In genomic region chrX:12958059-12958458, GRCh38 we compare ENCODE assay signal across 13 cellular contexts. TPM values are rescaled to one million over a fixed set of nuclear protein-coding genes. Genes with fewer than 3 reads are reported as not detected.
DNase-seq lines count a peak whose midpoint lies in the region; ATAC-seq and TF ChIP-seq lines count a peak whose summit lies in the region.
"Had no signal": no experiment of that assay in that cellular context is flagged by ENCODE, and none has a peak within 500 bp of the region (broad histone marks: within the 10 kb centered on the region; RNA-seq: fewer than 3 reads in every experiment).

No MANE protein-coding gene starts in this region.

- peaks cover 59% of the 10 kb centered on the region for H3K4me1 Mint-ChIP-seq in activated naive CD8-positive, alpha-beta T cell treated with anti-CD3 and anti-CD28 coated beads, Interleukin-2, amount 10 ng/mL, durations not matched to agents 7 days and 5 days

- peaks cover 16% of the 10 kb centered on the region for H3F3A ChIP-seq in Loucy (ENCODE audit: low read depth)

- no peaks in the 10 kb centered on the region for H4K20me1 ChIP-seq in Loucy (ENCODE audit: insufficient read depth, low read length, poor library complexity, severe bottlenecking)

- H3K27me3 ChIP-seq in Loucy (ENCODE audit: insufficient read depth, low read length, poor library complexity, severe bottlenecking) (no peaks in the 10 kb centered on the region), spleen (replicated peaks in 1 of 7) (no peaks in the 10 kb centered on the region)
- H3K27me3 ChIP-seq: thyroid gland had no signal

- H3K4me3 ChIP-seq in Loucy (ENCODE audit: low read length, poor library complexity, severe bottlenecking) (peak overlapping the region; percentile 70), spleen (peak overlapping the region in 1 of 8 donors; percentile 59)
- H3K4me3 ChIP-seq: thyroid gland had no signal

- H3K9me3 ChIP-seq in Loucy (ENCODE audit: insufficient read depth, low read depth, low read length) (no peaks in the 10 kb centered on the region), spleen (no peaks in the 10 kb centered on the region)
- H3K9me3 ChIP-seq: thyroid gland had no signal

- no peaks in the 10 kb centered on the region for H3K27me3 Mint-ChIP-seq in activated naive CD8-positive, alpha-beta T cell treated with anti-CD3 and anti-CD28 coated beads, Interleukin-2, amount 10 ng/mL, durations not matched to agents 7 days and 5 days

- ATAC-seq in activated naive CD8-positive, alpha-beta T cell treated with anti-CD3 and anti-CD28 coated beads, Interleukin-2, amount 10 ng/mL, durations not matched to agents 7 days and 5 days (ENCODE audit: low read depth) = no peak
- no peak for ATAC-seq in GM19395 (IDR thresholded peaks at IDR 0.05; ENCODE audit: unreplicated experiment)
- ATAC-seq: PC-3, sciatic nerve had no signal

- POLR2A ChIA-PET in activated naive CD8-positive, alpha-beta T cell treated with anti-CD3 and anti-CD28 coated beads, Interleukin-2, amount 10 ng/mL, durations not matched to agents 7 days and 5 days (lab: Charles Lee) = interaction anchor here (0.7 to 16.4 kb wide), 9 partner anchors 11 to 133 kb away, joined by 3 to 942 read pairs (median 9); partner anchors contain the start of gene TMSB4X

- H3K9me2 ChIP-seq in Loucy (replicated peaks; ENCODE audit: low read depth, low read length) = no peaks in the 10 kb centered on the region

- TF ChIP-seq CTCF in Loucy (conservative IDR thresholded peaks at IDR 0.05; ENCODE audit: low read length) (no peak), spleen (IDR thresholded peaks at IDR 0.05 in 8 of 11, conservative IDR thresholded peaks at IDR 0.05 in 3 of 11) (no peak), GM20000 (IDR thresholded peaks at IDR 0.05; ENCODE audit: extremely low read depth, missing control alignments) (no peak)

- no peak for TF ChIP-seq POLR2A in spleen (IDR thresholded peaks at IDR 0.05)

- peak overlapping the region; percentile 92 for H3K27ac Mint-ChIP-seq in activated naive CD8-positive, alpha-beta T cell treated with anti-CD3 and anti-CD28 coated beads, Interleukin-2, amount 10 ng/mL, durations not matched to agents 7 days and 5 days

- H3K27ac ChIP-seq in spleen = peak overlapping the region; percentile 89 to 96 (median 92)

- H2AFZ ChIP-seq in Loucy (ENCODE audit: low read length) = no peak overlapping the region

- H3K4me2 ChIP-seq in Loucy (ENCODE audit: low read depth, low read length, poor library complexity, severe bottlenecking) = peak overlapping the region; percentile 100

- peak; percentile 51 for DNase-seq in activated CD8-positive, alpha-beta memory T cell treated with anti-CD3 and anti-CD28 coated beads for 24 hours
- no peak for DNase-seq in activated CD8-positive, alpha-beta memory T cell treated with anti-CD3 and anti-CD28 coated beads, Interleukin-2, amount 50 U/mL, for 4 hours
- no peak for DNase-seq in activated naive CD8-positive, alpha-beta T cell treated with anti-CD3 and anti-CD28 coated beads, Interleukin-2, amount 10 ng/mL, durations not matched to agents 7 days and 5 days
- DNase-seq in spleen = no peak
- DNase-seq in GM20000 (ENCODE audit: low spot score) = no peak
- no peak for DNase-seq in NCI-H748 (lab: John Stamatoyannopoulos, UW; ENCODE audit: unreplicated experiment)
- DNase-seq: DMS53, PC-3, thyroid gland had no signal

- no peaks in the 10 kb centered on the region for H3K9me3 Mint-ChIP-seq in activated naive CD8-positive, alpha-beta T cell treated with anti-CD3 and anti-CD28 coated beads, Interleukin-2, amount 10 ng/mL, durations not matched to agents 7 days and 5 days

- H3K4me3 Mint-ChIP-seq in activated naive CD8-positive, alpha-beta T cell treated with anti-CD3 and anti-CD28 coated beads, Interleukin-2, amount 10 ng/mL, durations not matched to agents 7 days and 5 days = peak overlapping the region; percentile 79

- H3K4me1 ChIP-seq in Loucy (ENCODE audit: insufficient read depth, low read length, poor library complexity, severe bottlenecking) (peaks cover 54% of the 10 kb centered on the region), spleen (peaks cover 33 to 89% (median 72%) of the 10 kb centered on the region in 6 donors)

- intact Hi-C loops in spleen (cut with DNase I; ENCODE audit: low total_unique reads) = no loop called here

- no peaks in the 10 kb centered on the region for H3K36me3 ChIP-seq in Loucy (ENCODE audit: insufficient read depth, low read length)
- H3K36me3 ChIP-seq in spleen = no peaks in the 10 kb centered on the region
- H3K36me3 ChIP-seq: thyroid gland had no signal

- peaks cover 3% of the 10 kb centered on the region for H3K36me3 Mint-ChIP-seq in activated naive CD8-positive, alpha-beta T cell treated with anti-CD3 and anti-CD28 coated beads, Interleukin-2, amount 10 ng/mL, durations not matched to agents 7 days and 5 days

- H3K9ac ChIP-seq in Loucy (ENCODE audit: low read depth, low read length, poor library complexity, severe bottlenecking) = peak overlapping the region; percentile 99

- peaks cover 23% of the 10 kb centered on the region for H3K79me2 ChIP-seq in Loucy (ENCODE audit: insufficient read depth, low read length)

- 34 to 59% (median 52%) methylated on average over 4 to 5 of the region's 5 CpGs for WGBS in spleen, 5 donors

RNA-seq across cellular contexts. Expression of gene TMSB4X, which starts 16.9 kb away (rescaled TPM):
- total RNA-seq in activated naive CD8-positive, alpha-beta T cell treated with anti-CD3 and anti-CD28 coated beads, Interleukin-2, amount 10 ng/mL, durations not matched to agents 7 days and 5 days = 1,000 to 10,000 TPM; 8,001 to 8,464 TPM
- over 10,000 TPM in 3 of 7 donors, 1,000 to 10,000 TPM in 4; 6,343 to 12,135 (median 6,919) TPM for total RNA-seq in spleen
- over 10,000 TPM; 14,844 to 19,174 (median 17,521) TPM for polyA plus RNA-seq in spleen

RNA-seq across cellular contexts. Expression of gene TLR8, which starts 51.6 kb away (rescaled TPM):
- total RNA-seq in activated naive CD8-positive, alpha-beta T cell treated with anti-CD3 and anti-CD28 coated beads, Interleukin-2, amount 10 ng/mL, durations not matched to agents 7 days and 5 days = under 1 TPM; 0.11 to 0.17 TPM
- 10 to 100 TPM; 19.9 to 76.5 (median 35.7) TPM for total RNA-seq in spleen
- polyA plus RNA-seq in spleen = 1 to 10 TPM; 1.1 to 3.5 (median 1.5) TPM
- total RNA-seq: PC-3 had no signal
- polyA plus RNA-seq: keratinocyte had no signal

Comparison
In these comparisons a context has a peak if more than half of its experiments do, and no peak if none do; other contexts are left out.
1. RNA of gene TLR8, which starts 51.6 kb away (total RNA-seq): 19.9 to 76.5 TPM in spleen; 0.11 to 0.17 TPM in activated naive CD8-positive, alpha-beta T cell treated with anti-CD3 and anti-CD28 coated beads, Interleukin-2, amount 10 ng/mL, durations not matched to agents 7 days and 5 days; every median in the first group is over 10 times any median in the second.